In the genomic region with DNA sequence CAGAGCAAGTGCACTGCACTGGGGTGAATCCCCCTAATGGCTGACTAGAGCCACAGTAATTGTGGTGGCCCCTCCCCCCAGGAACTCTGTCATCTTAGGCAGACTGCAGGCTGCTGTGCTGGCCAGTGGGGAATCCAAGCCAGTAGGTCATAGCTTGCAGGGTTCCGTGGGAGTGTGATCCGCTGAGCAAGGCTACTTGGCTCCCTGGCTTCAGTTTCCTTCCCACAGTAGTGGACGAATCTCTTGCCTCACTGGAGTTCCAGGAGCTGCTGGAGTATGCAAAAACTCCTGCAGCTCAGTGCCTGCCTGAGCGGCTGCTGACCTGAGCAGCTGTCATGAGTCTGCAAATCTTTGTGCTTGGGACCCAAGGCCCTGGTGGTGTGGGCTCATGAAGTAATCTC, we compare ENCODE assay signal across 20 cellular contexts. TPM values are rescaled to one million over a fixed set of nuclear protein-coding genes. Genes with fewer than 3 reads are reported as not detected.
DNase-seq lines count a peak whose midpoint lies in the region; ATAC-seq and TF ChIP-seq lines count a peak whose summit lies in the region.
"Had no signal": no experiment of that assay in that cellular context is flagged by ENCODE, and none has a peak within 500 bp of the region (broad histone marks: within the 10 kb centered on the region; RNA-seq: fewer than 3 reads in every experiment).

No MANE protein-coding gene starts in this region.

- H3K4me3 ChIP-seq in A673 (ENCODE audit: low read depth, low read length, poor library complexity, severe bottlenecking) (no peak overlapping the region), HUES64 (ENCODE audit: low read length) (no peak overlapping the region), brain microvascular endothelial cell (ENCODE audit: low read depth, low read length) (no peak overlapping the region)
- H3K4me3 ChIP-seq: adrenal gland had no signal

- peaks cover 10% of the 10 kb centered on the region for H3K27me3 ChIP-seq in A673 (replicated peaks; ENCODE audit: insufficient read depth, low read depth, low read length, poor library complexity)
- H3K27me3 ChIP-seq in HUES64 (ENCODE audit: insufficient read depth, low read length), result no peaks in the 10 kb centered on the region
- no peaks in the 10 kb centered on the region for H3K27me3 ChIP-seq in brain microvascular endothelial cell (replicated peaks)
- H3K27me3 ChIP-seq: adrenal gland had no signal

- 36% methylated on average over 4 of the region's 4 CpGs for WGBS in HUES64

- CTCF ChIA-PET in A673 (lab: Charles Lee), result no interaction called here

- BruUV-seq in A673 (replicated peaks; lab: Mats Ljungman, UMichigan), result no TSS peak

- no peak for ATAC-seq in natural killer cell treated with Interleukin-12 subunit alpha and Interleukin-12 subunit beta and Interleukin-15 and Interleukin-18, amount 100 ng/mL, for 72 hours
- ATAC-seq in HG02840 (IDR thresholded peaks at IDR 0.05; ENCODE audit: low FRiP score, unreplicated experiment), result no peak
- ATAC-seq: activated CD4-positive, alpha-beta T cell treated with anti-CD3 and anti-CD28 coated beads for 36 hours had no signal

- intact Hi-C loops in A673 (cut with micrococcal nuclease; ENCODE audit: unreplicated experiment), result no loop called here

- H3K9ac ChIP-seq in HUES64 (ENCODE audit: low read depth, low read length), result no peak overlapping the region

- peaks cover 21% of the 10 kb centered on the region for H3K9me3 Mint-ChIP-seq in osteocyte (ENCODE audit: unreplicated experiment)
- peaks cover 20% of the 10 kb centered on the region for H3K9me3 Mint-ChIP-seq in natural killer cell treated with Interleukin-12 subunit alpha and Interleukin-12 subunit beta and Interleukin-15 and Interleukin-18, amount 100 ng/mL, for 72 hours

- no peaks in the 10 kb centered on the region for H3K36me3 Mint-ChIP-seq in osteocyte (ENCODE audit: unreplicated experiment)
- peaks cover 34% of the 10 kb centered on the region for H3K36me3 Mint-ChIP-seq in natural killer cell treated with Interleukin-12 subunit alpha and Interleukin-12 subunit beta and Interleukin-15 and Interleukin-18, amount 100 ng/mL, for 72 hours
- H3K36me3 Mint-ChIP-seq: type B pancreatic cell had no signal

- TF ChIP-seq CTCF in A673 (conservative IDR thresholded peaks at IDR 0.05; ENCODE audit: low read depth, low read length) (no peak), brain microvascular endothelial cell (IDR thresholded peaks at IDR 0.05; ENCODE audit: low read depth, low read length, missing control alignments) (no peak), osteocyte (IDR thresholded peaks at IDR 0.05) (no peak)

- H3K9me3 ChIP-seq in A673 (ENCODE audit: low read depth, low read length, poor library complexity, severe bottlenecking) (peaks cover 7% of the 10 kb centered on the region), HUES64 (ENCODE audit: insufficient read depth, low read depth, low read length) (no peaks in the 10 kb centered on the region; the same call in 1 of the 2 replicates)
- H3K9me3 ChIP-seq: adrenal gland had no signal

- H3K4me1 ChIP-seq in A673 (ENCODE audit: insufficient read depth, low read length, poor library complexity, severe bottlenecking) (no peaks in the 10 kb centered on the region), HUES64 (ENCODE audit: insufficient read depth, low read length) (peaks cover 12% of the 10 kb centered on the region)
- H3K4me1 ChIP-seq: adrenal gland had no signal

- H3K36me3 ChIP-seq in A673 (ENCODE audit: insufficient read depth, low read length, poor library complexity, severe bottlenecking) (no peaks in the 10 kb centered on the region), HUES64 (ENCODE audit: insufficient read depth, low read length) (no peaks in the 10 kb centered on the region), brain microvascular endothelial cell (replicated peaks) (no peaks in the 10 kb centered on the region)
- H3K36me3 ChIP-seq: adrenal gland had no signal

- no peak overlapping the region for H3K27ac ChIP-seq in A673 (ENCODE audit: low read depth, low read length, poor library complexity, severe bottlenecking)
- peak overlapping the region; percentile 24; the same call in 1 of the 2 replicates for H3K27ac ChIP-seq in HUES64 (ENCODE audit: low read depth, low read length)
- no peak overlapping the region for H3K27ac ChIP-seq in brain microvascular endothelial cell
- H3K27ac ChIP-seq: adrenal gland had no signal

- no peaks in the 10 kb centered on the region for H3K4me1 Mint-ChIP-seq in osteocyte (ENCODE audit: unreplicated experiment)
- no peaks in the 10 kb centered on the region for H3K4me1 Mint-ChIP-seq in natural killer cell treated with Interleukin-12 subunit alpha and Interleukin-12 subunit beta and Interleukin-15 and Interleukin-18, amount 100 ng/mL, for 72 hours (ENCODE audit: low read depth in 2 of 2)
- H3K4me1 Mint-ChIP-seq: activated CD4-positive, alpha-beta T cell treated with anti-CD3 and anti-CD28 coated beads for 36 hours had no signal

- no peak overlapping the region for H3K27ac Mint-ChIP-seq in osteocyte (ENCODE audit: unreplicated experiment)
- no peak overlapping the region for H3K27ac Mint-ChIP-seq in natural killer cell treated with Interleukin-12 subunit alpha and Interleukin-12 subunit beta and Interleukin-15 and Interleukin-18, amount 100 ng/mL, for 72 hours
- H3K27ac Mint-ChIP-seq: activated CD4-positive, alpha-beta T cell treated with anti-CD3 and anti-CD28 coated beads for 36 hours; activated T-helper 1 cell treated with anti-CD3 and anti-CD28 coated beads, Interleukin-12 subunit alpha, Interleukin-12 subunit beta, Interleukin-2, Interleukin-4 antibody, amounts not matched to agents 30 ng/mL and 10 ng/mL and 1 ng/mL, durations not matched to agents 14 hours and 24 hours and 36 hours; type B pancreatic cell had no signal

- H3K27me3 Mint-ChIP-seq in osteocyte (ENCODE audit: unreplicated experiment), result no peaks in the 10 kb centered on the region
- peaks cover 2 to 33% of the 10 kb centered on the region in 2 donors for H3K27me3 Mint-ChIP-seq in natural killer cell treated with Interleukin-12 subunit alpha and Interleukin-12 subunit beta and Interleukin-15 and Interleukin-18, amount 100 ng/mL, for 72 hours
- H3K27me3 Mint-ChIP-seq: type B pancreatic cell had no signal

- DNase-seq in A673 (ENCODE audit: low spot score), result peak; percentile 7
- DNase-seq in brain microvascular endothelial cell, result peak; percentile 69
- DNase-seq in iPS-NIHi7 (ENCODE audit: extremely low spot score), result peak; percentile 64
- DNase-seq in osteocyte (ENCODE audit: extremely low spot score, unreplicated experiment), result no peak
- no peak for DNase-seq in natural killer cell treated with Interleukin-12 subunit alpha and Interleukin-12 subunit beta and Interleukin-15 and Interleukin-18, amount 100 ng/mL, for 72 hours (ENCODE audit: low spot score)
- DNase-seq in NCI-H1105 treated with DMSO at 0.1 percent for 48 hours (lab: John Stamatoyannopoulos, UW), result no peak
- DNase-seq: activated CD4-positive, alpha-beta T cell treated with anti-CD3 and anti-CD28 coated beads for 36 hours; adrenal gland; hippocampal formation; mammary epithelial cell; NCI-H1930; stimulated activated CD4-positive, alpha-beta T cell treated with anti-CD3 and anti-CD28 coated beads, Interleukin-4, amount 100 ng/mL, for 4 hours had no signal

- POLR2A ChIA-PET in A673 (lab: Charles Lee; ENCODE audit: low non-redundant PET), result no interaction called here

- in situ Hi-C loops in brain microvascular endothelial cell (cut with HindIII; ENCODE audit: low pct_ligation_motif_present, low sequenced_read_pairs), result no loop called here

- no peak overlapping the region for H3K4me3 Mint-ChIP-seq in osteocyte (ENCODE audit: unreplicated experiment)
- no peak overlapping the region for H3K4me3 Mint-ChIP-seq in natural killer cell treated with Interleukin-12 subunit alpha and Interleukin-12 subunit beta and Interleukin-15 and Interleukin-18, amount 100 ng/mL, for 72 hours
- H3K4me3 Mint-ChIP-seq: activated CD4-positive, alpha-beta T cell treated with anti-CD3 and anti-CD28 coated beads for 36 hours; activated T-helper 1 cell treated with anti-CD3 and anti-CD28 coated beads, Interleukin-12 subunit alpha, Interleukin-12 subunit beta, Interleukin-2, Interleukin-4 antibody, amounts not matched to agents 30 ng/mL and 10 ng/mL and 1 ng/mL, durations not matched to agents 14 hours and 24 hours and 36 hours; type B pancreatic cell had no signal

RNA-seq across cellular contexts. Expression of a gene that starts 13.2 kb away (rescaled TPM):
- total RNA-seq in A673 (2021) (not detected in 2 replicates), osteocyte (not detected in 2 replicates)
- not detected for polyA plus RNA-seq in HUES64 (2013, experiment 1 of 2)
- not detected for polyA plus RNA-seq in HUES64 (2013, experiment 2 of 2)
- not detected for total RNA-seq in natural killer cell treated with Interleukin-12 subunit alpha and Interleukin-12 subunit beta and Interleukin-15 and Interleukin-18, amount 100 ng/mL, for 72 hours
- total RNA-seq: activated CD4-positive, alpha-beta T cell treated with anti-CD3 and anti-CD28 coated beads for 36 hours; activated T-helper 1 cell treated with anti-CD3 and anti-CD28 coated beads, Interleukin-12 subunit alpha, Interleukin-12 subunit beta, Interleukin-2, Interleukin-4 antibody, amounts not matched to agents 30 ng/mL and 10 ng/mL and 1 ng/mL, durations not matched to agents 14 hours and 24 hours and 36 hours; adrenal gland; mammary epithelial cell; RPMI7951; T-helper 1 cell treated with Interleukin-12 subunit alpha and Interleukin-12 subunit beta and Interleukin-4 antibody, amounts not matched to agents 30 ng/mL and 1 ng/mL, for 36 hours had no signal
- polyA plus RNA-seq: adrenal gland, AG04450, esophagus, mammary epithelial cell had no signal

RNA-seq across cellular contexts. Expression of a gene that starts 25.5 kb away (rescaled TPM):
- total RNA-seq in A673 (2021), result not detected in 2 replicates
- polyA plus RNA-seq in HUES64 (2013, experiment 1 of 2), result not detected
- polyA plus RNA-seq in HUES64 (2013, experiment 2 of 2), result not detected
- total RNA-seq in osteocyte, result not detected in 2 replicates
- not detected for total RNA-seq in natural killer cell treated with Interleukin-12 subunit alpha and Interleukin-12 subunit beta and Interleukin-15 and Interleukin-18, amount 100 ng/mL, for 72 hours
- total RNA-seq: activated CD4-positive, alpha-beta T cell treated with anti-CD3 and anti-CD28 coated beads for 36 hours; activated T-helper 1 cell treated with anti-CD3 and anti-CD28 coated beads, Interleukin-12 subunit alpha, Interleukin-12 subunit beta, Interleukin-2, Interleukin-4 antibody, amounts not matched to agents 30 ng/mL and 10 ng/mL and 1 ng/mL, durations not matched to agents 14 hours and 24 hours and 36 hours; RPMI7951; T-helper 1 cell treated with Interleukin-12 subunit alpha and Interleukin-12 subunit beta and Interleukin-4 antibody, amounts not matched to agents 30 ng/mL and 1 ng/mL, for 36 hours had no signal
- polyA plus RNA-seq: adrenal gland, AG04450 had no signal

RNA-seq across cellular contexts. Expression of a gene that starts 46.5 kb away (rescaled TPM):
- total RNA-seq in A673 (2021), result not detected in 2 replicates
- polyA plus RNA-seq in HUES64 (2013, experiment 1 of 2), result not detected
- not detected for polyA plus RNA-seq in HUES64 (2013, experiment 2 of 2)
- not detected in 2 replicates for total RNA-seq in osteocyte
- not detected for total RNA-seq in natural killer cell treated with Interleukin-12 subunit alpha and Interleukin-12 subunit beta and Interleukin-15 and Interleukin-18, amount 100 ng/mL, for 72 hours
- total RNA-seq: activated CD4-positive, alpha-beta T cell treated with anti-CD3 and anti-CD28 coated beads for 36 hours; activated T-helper 1 cell treated with anti-CD3 and anti-CD28 coated beads, Interleukin-12 subunit alpha, Interleukin-12 subunit beta, Interleukin-2, Interleukin-4 antibody, amounts not matched to agents 30 ng/mL and 10 ng/mL and 1 ng/mL, durations not matched to agents 14 hours and 24 hours and 36 hours; adrenal gland; RPMI7951; T-helper 1 cell treated with Interleukin-12 subunit alpha and Interleukin-12 subunit beta and Interleukin-4 antibody, amounts not matched to agents 30 ng/mL and 1 ng/mL, for 36 hours had no signal
- polyA plus RNA-seq: adrenal gland, AG04450, esophagus, mammary epithelial cell had no signal

RNA-seq across cellular contexts. Expression of a gene that starts 46.5 kb away (rescaled TPM):
- total RNA-seq in A673 (2021), result not detected in 2 replicates
- not detected for polyA plus RNA-seq in HUES64 (2013, experiment 1 of 2)
- not detected for polyA plus RNA-seq in HUES64 (2013, experiment 2 of 2)
- not detected in 2 replicates for total RNA-seq in osteocyte
- not detected for total RNA-seq in natural killer cell treated with Interleukin-12 subunit alpha and Interleukin-12 subunit beta and Interleukin-15 and Interleukin-18, amount 100 ng/mL, for 72 hours
- total RNA-seq: activated CD4-positive, alpha-beta T cell treated with anti-CD3 and anti-CD28 coated beads for 36 hours; activated T-helper 1 cell treated with anti-CD3 and anti-CD28 coated beads, Interleukin-12 subunit alpha, Interleukin-12 subunit beta, Interleukin-2, Interleukin-4 antibody, amounts not matched to agents 30 ng/mL and 10 ng/mL and 1 ng/mL, durations not matched to agents 14 hours and 24 hours and 36 hours; adrenal gland; mammary epithelial cell; RPMI7951; T-helper 1 cell treated with Interleukin-12 subunit alpha and Interleukin-12 subunit beta and Interleukin-4 antibody, amounts not matched to agents 30 ng/mL and 1 ng/mL, for 36 hours had no signal
- polyA plus RNA-seq: adrenal gland, AG04450, mammary epithelial cell had no signal

Comparison
In these comparisons a context has a peak if more than half of its experiments do, and no peak if none do; other contexts are left out.
1. DNase-seq: peak in A673 (single experiment), brain microvascular endothelial cell (single experiment) and iPS-NIHi7 (single experiment); none in osteocyte (single experiment), natural killer cell treated with Interleukin-12 subunit alpha and Interleukin-12 subunit beta and Interleukin-15 and Interleukin-18, amount 100 ng/mL, for 72 hours (single experiment) and NCI-H1105 treated with DMSO at 0.1 percent for 48 hours (single experiment).